ENCODE assay signal across 15 cellular contexts in the genomic region with DNA sequence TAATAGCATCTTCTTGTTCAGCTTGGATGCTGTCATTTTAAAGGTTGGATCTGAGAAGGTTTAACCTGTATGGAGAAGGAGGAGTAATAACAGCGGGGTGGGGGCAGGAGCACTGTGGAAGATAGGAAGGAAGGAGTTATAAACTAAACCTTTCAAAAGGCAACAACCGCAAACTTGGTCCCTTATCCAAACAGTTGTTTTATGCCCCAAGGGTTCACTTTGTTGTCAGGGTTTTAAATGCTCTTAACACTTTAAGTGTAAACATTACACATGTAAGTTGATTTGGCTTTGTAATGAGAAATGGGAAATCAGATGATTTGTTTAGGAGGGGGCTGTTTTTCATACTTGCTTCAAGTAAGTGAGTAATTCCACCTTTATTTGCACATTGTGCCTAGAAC. TPM values are rescaled to one million over a fixed set of nuclear protein-coding genes. Genes with fewer than 3 reads are reported as not detected.
"Had no signal": no experiment of that assay in that cellular context is flagged by ENCODE, and none has a peak within 500 bp of the region (broad histone marks: within the 10 kb centered on the region; RNA-seq: fewer than 3 reads in every experiment).

No MANE protein-coding gene starts in this region.

- H3K27me3 ChIP-seq: body of pancreas, ovary had no signal

- H3K9me3 ChIP-seq: body of pancreas, ovary, tibial nerve had no signal

- H3K27ac Mint-ChIP-seq: activated naive CD4-positive, alpha-beta T cell treated with anti-CD3 and anti-CD28 coated beads, Interleukin-2, amount 50 U/mL, for 24 hours; dendritic cell treated with granulocyte-macrophage colony-stimulating factor and Interleukin-4, amounts not matched to agents 40 ng/mL and 50 ng/mL, for 4 days; nephron progenitor cell had no signal

- DNase-seq: activated CD4-positive, alpha-beta T cell treated with anti-CD3 and anti-CD28 coated beads, Interleukin-2, amount 50 U/mL, for 4 hours; activated effector memory CD4-positive, alpha-beta T cell treated with Interleukin-2 at 50 U/mL for 16 hours; activated T-cell treated with anti-CD3 and anti-CD28 coated beads, Interleukin-2, amount 50 U/mL, for 1 hour; body of pancreas; cerebellar nuclear complex; head of caudate nucleus; left colon; nephron progenitor cell; ovary; stimulated activated CD4-positive, alpha-beta T cell treated with anti-CD3 and anti-CD28 coated beads, Interleukin-15, amount 100 ng/mL, for 24 hours had no signal

- H3K4me3 ChIP-seq: body of pancreas, ovary, tibial nerve had no signal

- H3K27ac ChIP-seq: body of pancreas, ovary, tibial nerve had no signal

- ATAC-seq: body of pancreas, esophagus mucosa, left colon had no signal

- H3K36me3 ChIP-seq: ovary, tibial nerve had no signal

- H3K9me3 Mint-ChIP-seq: activated naive CD4-positive, alpha-beta T cell treated with anti-CD3 and anti-CD28 coated beads, Interleukin-2, amount 50 U/mL, for 24 hours; dendritic cell treated with granulocyte-macrophage colony-stimulating factor and Interleukin-4, amounts not matched to agents 40 ng/mL and 50 ng/mL, for 4 days; nephron progenitor cell had no signal

- H3K4me3 Mint-ChIP-seq: activated naive CD4-positive, alpha-beta T cell treated with anti-CD3 and anti-CD28 coated beads, Interleukin-2, amount 50 U/mL, for 24 hours; dendritic cell treated with granulocyte-macrophage colony-stimulating factor and Interleukin-4, amounts not matched to agents 40 ng/mL and 50 ng/mL, for 4 days had no signal

RNA-seq across cellular contexts. Expression of a gene that starts 3.0 kb away (rescaled TPM):
- total RNA-seq: T-helper 2 cell treated with Interferon-gamma antibody and Interleukin-4, amounts not matched to agents 100 ng/mL and 5 ng/mL, for 36 hours had no signal
